Comparison of ENCODE assay signal across 30 cellular contexts in genomic region chr12:84165998-84166571, GRCh38.
"Had no signal": no experiment of that assay in that cellular context is flagged by ENCODE, and none has a peak within 500 bp of the region (broad histone marks: within the 10 kb centered on the region; RNA-seq: fewer than 3 reads in every experiment).

No MANE protein-coding gene starts in this region.

- H3K27me3 ChIP-seq: adrenal gland, body of pancreas, esophagus squamous epithelium, gastroesophageal sphincter, heart right ventricle had no signal

- H3K4me3 ChIP-seq: adrenal gland, body of pancreas, esophagus squamous epithelium, gastroesophageal sphincter, heart right ventricle had no signal

- H3K9me3 ChIP-seq: adrenal gland, body of pancreas, esophagus squamous epithelium, gastroesophageal sphincter, heart right ventricle had no signal

- H3K27ac ChIP-seq: adrenal gland, body of pancreas, epithelial cell of prostate, esophagus squamous epithelium, gastroesophageal sphincter, heart right ventricle had no signal

- DNase-seq: activated CD4-positive, alpha-beta memory T cell treated with anti-CD3 and anti-CD28 coated beads for 36 hours; activated CD4-positive, alpha-beta T cell treated with anti-CD3 and anti-CD28 coated beads for 36 hours; activated CD4-positive, alpha-beta T cell treated with anti-CD3 and anti-CD28 coated beads, Interleukin-2, amount 10 ng/mL, durations not matched to agents 24 days and 14 days; activated CD4-positive, CD25-positive, alpha-beta regulatory T cell; activated CD4-positive, CD25-positive, alpha-beta regulatory T cell treated with anti-CD3 and anti-CD28 coated beads, Interleukin-2, amount 50 U/mL, for 72 hours; activated CD8-positive, alpha-beta memory T cell treated with anti-CD3 and anti-CD28 coated beads, Interleukin-2, amount 10 ng/mL, durations not matched to agents 7 days and 5 days; activated CD8-positive, alpha-beta memory T cell treated with anti-CD3 and anti-CD28 coated beads, Interleukin-2, amount 50 U/mL, for 4 hours; activated CD8-positive, alpha-beta T cell treated with anti-CD3 and anti-CD28 coated beads, Interleukin-2, amount 10 ng/mL, durations not matched to agents 7 days and 5 days; activated effector memory CD4-positive, alpha-beta T cell treated with anti-CD3 and anti-CD28 coated beads, Interleukin-2, amount 50 U/mL, for 16 hours; activated naive CD4-positive, alpha-beta T cell treated with anti-CD3 and anti-CD28 coated beads for 36 hours; activated naive CD8-positive, alpha-beta T cell treated with anti-CD3 and anti-CD28 coated beads for 36 hours; activated naive CD8-positive, alpha-beta T cell treated with anti-CD3 and anti-CD28 coated beads, Interleukin-2, amount 50 U/mL, for 24 hours; activated T-cell treated with anti-CD3 and anti-CD28 coated beads, Interleukin-2, amount 50 U/mL, for 1 hour; activated T-cell treated with anti-CD3 and anti-CD28 coated beads, Interleukin-2, amount 50 U/mL, for 48 hours; adrenal gland; amygdala; aorta; body of pancreas; caudate nucleus; cortex of kidney; dermis blood vessel endothelial cell; effector CD4-positive, alpha-beta T cell; effector memory CD8-positive, alpha-beta T cell; esophagus squamous epithelium; foreskin melanocyte; heart right ventricle; T-helper 17 cell; T1000 had no signal

- H3K4me1 ChIP-seq: adrenal gland, body of pancreas, esophagus squamous epithelium, gastroesophageal sphincter, heart right ventricle had no signal

- H3K36me3 ChIP-seq: adrenal gland, esophagus squamous epithelium, gastroesophageal sphincter, heart right ventricle had no signal
